In genomic region chr2:196131949-196132925, GRCh38 we compare ENCODE assay signal across 10 cellular contexts. TPM values are rescaled to one million over a fixed set of nuclear protein-coding genes. Genes with fewer than 3 reads are reported as not detected.
A peak's percentile ranks its signal among the peaks of the same experiment; 100 is the strongest.
DNase-seq lines count a peak whose midpoint lies in the region; ATAC-seq, FAIRE-seq and TF ChIP-seq lines count a peak whose summit lies in the region.
"Had no signal": no experiment of that assay in that cellular context is flagged by ENCODE, and none has a peak within 500 bp of the region (broad histone marks: within the 10 kb centered on the region; RNA-seq: fewer than 3 reads in every experiment).

No MANE protein-coding gene starts in this region.

- H3K4me1 Mint-ChIP-seq in activated CD4-positive, alpha-beta memory T cell treated with anti-CD3 and anti-CD28 coated beads, Interleukin-2, amount 10 ng/mL, durations not matched to agents 7 days and 5 days, result peaks cover 32% of the 10 kb centered on the region
- no peaks in the 10 kb centered on the region for H3K4me1 Mint-ChIP-seq in glutamatergic neuron (ENCODE audit: low read depth, unreplicated experiment)

- peak; percentile 42 for DNase-seq in activated gamma-delta T cell treated with Interleukin-2 at 50 U/mL for 16 hours
- DNase-seq in activated gamma-delta T cell (lab: John Stamatoyannopoulos, UW), result no peak
- DNase-seq in activated CD4-positive, alpha-beta memory T cell treated with anti-CD3 and anti-CD28 coated beads, Interleukin-2, amount 10 ng/mL, durations not matched to agents 7 days and 5 days, result peak; percentile 45
- peak; percentile 51 for DNase-seq in glutamatergic neuron
- no peak for DNase-seq in HCEC 1CT
- DNase-seq in prostate gland (ENCODE audit: low spot score), result no peak
- no peak for DNase-seq in H54 (ENCODE audit: insufficient read length, low spot score)

- no peaks in the 10 kb centered on the region for H3K36me3 ChIP-seq in prostate gland

- no peak overlapping the region for H3K4me3 ChIP-seq in prostate gland
- H3K4me3 ChIP-seq: thyroid gland had no signal

- WGBS in prostate gland, result 86% methylated on average over 5 of the region's 5 CpGs

- no peaks in the 10 kb centered on the region for H3K9me3 ChIP-seq in prostate gland
- H3K9me3 ChIP-seq: thyroid gland had no signal

- CTCF ChIA-PET in activated CD4-positive, alpha-beta memory T cell treated with anti-CD3 and anti-CD28 coated beads, Interleukin-2, amount 10 ng/mL, durations not matched to agents 7 days and 5 days (lab: Charles Lee), result interaction anchor here (0.6 to 1.6 kb wide), 7 partner anchors 10 to 205 kb away, joined by 3 to 7 read pairs (median 4); no protein-coding TSS in a partner anchor

- POLR2A ChIA-PET in activated CD4-positive, alpha-beta memory T cell treated with anti-CD3 and anti-CD28 coated beads, Interleukin-2, amount 10 ng/mL, durations not matched to agents 7 days and 5 days (lab: Charles Lee), result interaction anchor here (0.6 to 2.1 kb wide), 19 partner anchors 8 to 207 kb away, joined by 3 to 10 read pairs (median 3); no protein-coding TSS in a partner anchor

- peak overlapping the region; percentile 75 for H3K27ac Mint-ChIP-seq in activated CD4-positive, alpha-beta memory T cell treated with anti-CD3 and anti-CD28 coated beads, Interleukin-2, amount 10 ng/mL, durations not matched to agents 7 days and 5 days
- H3K27ac Mint-ChIP-seq in glutamatergic neuron (ENCODE audit: unreplicated experiment), result no peak overlapping the region

- TF ChIP-seq POLR2A in prostate gland (IDR thresholded peaks at IDR 0.05) (no peak), H54 (IDR thresholded peaks at IDR 0.05; ENCODE audit: low read depth, low read length) (no peak)

- H3K9me3 Mint-ChIP-seq in activated CD4-positive, alpha-beta memory T cell treated with anti-CD3 and anti-CD28 coated beads, Interleukin-2, amount 10 ng/mL, durations not matched to agents 7 days and 5 days, result peaks cover 42% of the 10 kb centered on the region
- peaks cover 12% of the 10 kb centered on the region for H3K9me3 Mint-ChIP-seq in glutamatergic neuron (ENCODE audit: unreplicated experiment)

- H3K36me3 Mint-ChIP-seq in activated CD4-positive, alpha-beta memory T cell treated with anti-CD3 and anti-CD28 coated beads, Interleukin-2, amount 10 ng/mL, durations not matched to agents 7 days and 5 days (ENCODE audit: low read depth), result peaks cover 81% of the 10 kb centered on the region
- peaks cover 38% of the 10 kb centered on the region for H3K36me3 Mint-ChIP-seq in glutamatergic neuron (ENCODE audit: unreplicated experiment)

- no peak for FAIRE-seq in H54 (lab: Jason Lieb, UNC)

- TF ChIP-seq CTCF in glutamatergic neuron (IDR thresholded peaks at IDR 0.05; ENCODE audit: partially characterized antibody, unreplicated experiment) (no peak), prostate gland (IDR thresholded peaks at IDR 0.05) (no peak)

- H3K27me3 ChIP-seq in prostate gland (replicated peaks; ENCODE audit: insufficient read depth), result no peaks in the 10 kb centered on the region
- H3K27me3 ChIP-seq: thyroid gland had no signal

- no peak for ATAC-seq in GM21619 (IDR thresholded peaks at IDR 0.05; ENCODE audit: unreplicated experiment)

- H3K4me3 Mint-ChIP-seq in activated CD4-positive, alpha-beta memory T cell treated with anti-CD3 and anti-CD28 coated beads, Interleukin-2, amount 10 ng/mL, durations not matched to agents 7 days and 5 days, result peak overlapping the region; percentile 12
- no peak overlapping the region for H3K4me3 Mint-ChIP-seq in glutamatergic neuron (ENCODE audit: unreplicated experiment)

- no peaks in the 10 kb centered on the region for H3K4me1 ChIP-seq in prostate gland (replicated peaks)
- H3K4me1 ChIP-seq: thyroid gland had no signal

- no peak overlapping the region for H3K27ac ChIP-seq in prostate gland
- H3K27ac ChIP-seq: C4-2B, thyroid gland had no signal

- H3K27me3 Mint-ChIP-seq in activated CD4-positive, alpha-beta memory T cell treated with anti-CD3 and anti-CD28 coated beads, Interleukin-2, amount 10 ng/mL, durations not matched to agents 7 days and 5 days, result no peaks in the 10 kb centered on the region
- H3K27me3 Mint-ChIP-seq in glutamatergic neuron (ENCODE audit: unreplicated experiment), result no peaks in the 10 kb centered on the region

- intact Hi-C loops in prostate gland (cut with DNase I), result no loop called here

RNA-seq across cellular contexts. Expression of gene STK17B, which starts 39.1 kb away (rescaled TPM):
- 100 to 1,000 TPM; 365 to 367 TPM for total RNA-seq in activated CD4-positive, alpha-beta memory T cell treated with anti-CD3 and anti-CD28 coated beads, Interleukin-2, amount 10 ng/mL, durations not matched to agents 7 days and 5 days
- 2.5 TPM for total RNA-seq in glutamatergic neuron (ENCODE audit: unreplicated experiment)
- 10 to 100 TPM; 24.6 to 25.0 TPM for total RNA-seq in prostate gland

Comparison
In these comparisons a context has a peak if more than half of its experiments do, and no peak if none do; other contexts are left out.
1. DNase-seq: peak in activated gamma-delta T cell treated with Interleukin-2 at 50 U/mL for 16 hours (single experiment), activated CD4-positive, alpha-beta memory T cell treated with anti-CD3 and anti-CD28 coated beads, Interleukin-2, amount 10 ng/mL, durations not matched to agents 7 days and 5 days (single experiment) and glutamatergic neuron (single experiment); none in activated gamma-delta T cell (single experiment), HCEC 1CT (single experiment), prostate gland (single experiment) and H54 (single experiment).
2. RNA of gene STK17B, which starts 39.1 kb away (total RNA-seq): 365 to 367 TPM in activated CD4-positive, alpha-beta memory T cell treated with anti-CD3 and anti-CD28 coated beads, Interleukin-2, amount 10 ng/mL, durations not matched to agents 7 days and 5 days; 24.6 to 25.0 TPM in prostate gland and 2.5 TPM in glutamatergic neuron (single experiment); every median in the first group is over 10 times any median in the second.